8 cellular contexts compared by ENCODE assay signal in the genomic region with DNA sequence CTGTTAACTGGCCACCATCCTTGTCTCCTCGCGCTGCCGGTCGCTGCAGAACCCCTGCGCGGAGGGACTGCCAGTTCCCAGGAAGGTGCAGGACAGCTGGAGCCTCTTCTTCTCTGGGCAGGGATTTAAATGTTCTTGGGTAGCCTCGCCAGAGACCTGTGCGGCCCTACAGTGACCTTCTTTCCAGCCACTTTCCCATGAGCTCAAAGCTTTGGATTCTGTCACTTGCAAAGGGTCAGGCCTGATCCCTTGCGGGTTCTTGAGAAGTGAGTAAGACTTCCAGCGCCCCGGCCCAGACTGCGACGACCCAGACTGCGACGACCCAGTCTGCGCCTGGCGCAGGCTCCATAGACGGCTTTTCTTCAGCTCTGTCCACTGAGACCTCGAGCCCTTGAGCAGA. TPM values are rescaled to one million over a fixed set of nuclear protein-coding genes. Genes with fewer than 3 reads are reported as not detected.
A peak's percentile ranks its signal among the peaks of the same experiment; 100 is the strongest.
DNase-seq lines count a peak whose midpoint lies in the region; ATAC-seq and TF ChIP-seq lines count a peak whose summit lies in the region.

No MANE protein-coding gene starts in this region.

- peaks cover 5% of the 10 kb centered on the region for H3K27me3 ChIP-seq in iPS-15b (ENCODE audit: control insufficient read depth, insufficient read depth, low read length)

- H3K27ac Mint-ChIP-seq in HFFc6, result peak overlapping the region; percentile 99; the same call in 1 of the 2 replicates

- H3K4me3 Mint-ChIP-seq in HFFc6, result peak overlapping the region; percentile 98

- DNase-seq in HFFc6 (no peak), NCI-H524 treated with DMSO at 0.1 percent for 48 hours (lab: John Stamatoyannopoulos, UW) (no peak), HuH-7.5 (ENCODE audit: low spot score) (no peak)
- peak; percentile 57 to 60 for DNase-seq in activated T-cell treated with anti-CD3 and anti-CD28 coated beads, Interleukin-2, amount 50 U/mL, for 48 hours
- DNase-seq in stimulated activated CD4-positive, alpha-beta T cell treated with anti-CD3 and anti-CD28 coated beads, Interleukin-4, amount 100 ng/mL, for 4 hours, result peak; percentile 26 to 55
- DNase-seq in NK-92 treated with Interleukin-12 subunit alpha and Interleukin-12 subunit beta, amount 100 ng/mL, for 24 hours (lab: John Stamatoyannopoulos, UW), result no peak

- no peaks in the 10 kb centered on the region for H3K9me3 Mint-ChIP-seq in HFFc6

- peaks cover 8% of the 10 kb centered on the region for H3K27me3 Mint-ChIP-seq in HFFc6 (ENCODE audit: insufficient read depth)

- peaks cover 12% of the 10 kb centered on the region for H3K4me1 ChIP-seq in iPS-15b (ENCODE audit: control insufficient read depth, insufficient read depth, low read length)

- no peak for ATAC-seq in GM19324 (IDR thresholded peaks at IDR 0.05; ENCODE audit: low FRiP score, unreplicated experiment)

- peak overlapping the region; percentile 78 for H3K4me3 ChIP-seq in iPS-15b (ENCODE audit: low read depth, low read length)

- H3K9ac ChIP-seq in iPS-15b (ENCODE audit: low read depth, low read length), result no peak overlapping the region

- H3K4me1 Mint-ChIP-seq in HFFc6 (ENCODE audit: low read depth), result peaks cover 57% of the 10 kb centered on the region

- TF ChIP-seq CTCF in HFFc6 (IDR thresholded peaks at IDR 0.05), result no peak

- no peaks in the 10 kb centered on the region for H3K9me3 ChIP-seq in iPS-15b (ENCODE audit: control insufficient read depth, insufficient read depth, low read length)

- H3K36me3 Mint-ChIP-seq in HFFc6 (ENCODE audit: low read depth), result no peaks in the 10 kb centered on the region

- no peaks in the 10 kb centered on the region for H3K36me3 ChIP-seq in iPS-15b (ENCODE audit: control insufficient read depth, insufficient read depth, low read length)

RNA-seq across cellular contexts. Expression of gene SLFN5, which starts 1.4 kb away (rescaled TPM):
- total RNA-seq in HFFc6 (2021; fragmentation: NEBNext Ultra II Directional; extraction: Animal tissue kit (Norgen Biotek cat#: 25700)), result 10 to 100 TPM; 55.2 to 64.0 (median 56.1) TPM

RNA-seq across cellular contexts. Expression of gene SLC35G3, which starts 47.3 kb away (rescaled TPM):
- not detected for total RNA-seq in HFFc6 (2021; fragmentation: NEBNext Ultra II Directional; extraction: Animal tissue kit (Norgen Biotek cat#: 25700))

Comparison
In these comparisons a context has a peak if more than half of its experiments do, and no peak if none do; other contexts are left out.
1. DNase-seq: peak in activated T-cell treated with anti-CD3 and anti-CD28 coated beads, Interleukin-2, amount 50 U/mL, for 48 hours (2 of 2) and stimulated activated CD4-positive, alpha-beta T cell treated with anti-CD3 and anti-CD28 coated beads, Interleukin-4, amount 100 ng/mL, for 4 hours (2 of 2); none in HFFc6 (single experiment), NK-92 treated with Interleukin-12 subunit alpha and Interleukin-12 subunit beta, amount 100 ng/mL, for 24 hours (single experiment), NCI-H524 treated with DMSO at 0.1 percent for 48 hours (single experiment) and HuH-7.5 (single experiment).